ENCODE assay signal across 15 cellular contexts in genomic region chr13:67062160-67062559, GRCh38.
"Had no signal": no experiment of that assay in that cellular context is flagged by ENCODE, and none has a peak within 500 bp of the region (broad histone marks: within the 10 kb centered on the region; RNA-seq: fewer than 3 reads in every experiment).

No MANE protein-coding gene starts in this region.

- H3K27me3 ChIP-seq: ovary, suprapubic skin, upper lobe of right lung had no signal

- DNase-seq: activated CD4-positive, alpha-beta T cell treated with anti-CD3 and anti-CD28 coated beads, Interleukin-2, amount 50 U/mL, for 48 hours; activated naive CD4-positive, alpha-beta T cell treated with anti-CD3 and anti-CD28 coated beads for 36 hours; activated naive CD8-positive, alpha-beta T cell treated with anti-CD3 and anti-CD28 coated beads, Interleukin-2, amount 50 U/mL, for 24 hours; foreskin fibroblast; immature natural killer cell; lower lobe of right lung; ovary; stimulated activated CD4-positive, alpha-beta T cell treated with anti-CD3 and anti-CD28 coated beads, Interleukin-4, amount 100 ng/mL, for 4 hours; stimulated activated CD8-positive, alpha-beta memory T cell treated with anti-CD3 and anti-CD28 coated beads, Interleukin-4, amount 100 ng/mL, for 48 hours; stimulated activated naive CD4-positive, alpha-beta T cell treated with Interleukin-2 at 50 U/mL for 16 hours; upper lobe of right lung had no signal

- ATAC-seq: activated naive CD8-positive, alpha-beta T cell treated with anti-CD3 and anti-CD28 coated beads, Interleukin-2, amount 50 U/mL, for 24 hours; activated T-helper 17 cell treated with anti-CD3 and anti-CD28 coated beads, Interleukin-2, amount 50 U/mL, for 72 hours; esophagus mucosa; lower lobe of right lung; upper lobe of right lung had no signal

- H3K4me1 ChIP-seq: lower lobe of right lung, suprapubic skin, upper lobe of right lung had no signal

- H3K4me3 ChIP-seq: lower lobe of right lung, ovary, skin epidermis, suprapubic skin, upper lobe of right lung had no signal

- H3K9me3 ChIP-seq: lower lobe of right lung, ovary, suprapubic skin, upper lobe of right lung had no signal

- H3K36me3 ChIP-seq: lower lobe of right lung, ovary, suprapubic skin, upper lobe of right lung had no signal

- H3K27ac ChIP-seq: lower lobe of right lung, ovary, skin epidermis, suprapubic skin, upper lobe of right lung had no signal
